21 cellular contexts compared by ENCODE assay signal in the genomic region with DNA sequence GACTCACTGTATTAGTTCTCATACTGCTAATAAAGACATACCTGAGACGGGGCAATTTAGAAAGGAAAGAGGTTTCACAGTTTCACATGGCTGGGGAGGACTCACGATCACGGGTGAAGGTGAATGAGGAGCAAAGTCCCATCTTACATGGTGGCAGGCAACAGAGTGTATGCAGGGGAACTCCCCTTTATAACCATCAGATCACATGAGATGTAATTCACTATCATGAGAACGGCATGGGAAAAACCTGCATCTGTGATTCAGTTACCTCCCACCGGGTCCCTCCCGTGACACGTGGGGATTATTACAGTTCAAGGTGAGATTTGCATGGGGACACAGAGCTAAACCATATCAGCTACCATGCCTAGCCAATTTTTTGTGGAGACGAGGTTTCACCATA.
A peak's percentile ranks its signal among the peaks of the same experiment; 100 is the strongest.
DNase-seq lines count a peak whose midpoint lies in the region; ATAC-seq and TF ChIP-seq lines count a peak whose summit lies in the region.
"Had no signal": no experiment of that assay in that cellular context is flagged by ENCODE, and none has a peak within 500 bp of the region (broad histone marks: within the 10 kb centered on the region; RNA-seq: fewer than 3 reads in every experiment).

No MANE protein-coding gene starts in this region.

- no peaks in the 10 kb centered on the region for H3K9me3 Mint-ChIP-seq in MCF 10A (ENCODE audit: unreplicated experiment)
- H3K9me3 Mint-ChIP-seq in CD8-positive, alpha-beta memory T cell: peaks cover 0 to 5% (median 0%) of the 10 kb centered on the region in 5 donors
- no peaks in the 10 kb centered on the region for H3K9me3 Mint-ChIP-seq in activated CD4-positive, alpha-beta memory T cell treated with anti-CD3 and anti-CD28 coated beads for 36 hours
- H3K9me3 Mint-ChIP-seq: activated T-cell treated with anti-CD3 and anti-CD28 coated beads, Interleukin-2, amount 50 U/mL, for 24 hours; stimulated activated effector memory CD8-positive, alpha-beta T cell treated with anti-CD3 and anti-CD28 coated beads, Interleukin-12 subunit alpha, Interleukin-12 subunit beta, amount 100 ng/mL, for 72 hours had no signal

- no peaks in the 10 kb centered on the region for H3K36me3 ChIP-seq in breast epithelium
- no peaks in the 10 kb centered on the region for H3K36me3 ChIP-seq in colonic mucosa
- H3K36me3 ChIP-seq in SK-N-SH (replicated peaks in 1 of 2; ENCODE audit: control insufficient read depth in 1 of 2, insufficient read depth in 2 of 2, low read length in 1 of 2): no peaks in the 10 kb centered on the region
- H3K36me3 ChIP-seq in CD8-positive, alpha-beta memory T cell (ENCODE audit: insufficient read depth, low read length): no peaks in the 10 kb centered on the region
- H3K36me3 ChIP-seq: cardiac muscle cell, spleen had no signal

- H3K36me3 Mint-ChIP-seq in MCF 10A (ENCODE audit: insufficient read depth, unreplicated experiment): no peaks in the 10 kb centered on the region
- H3K36me3 Mint-ChIP-seq in CD8-positive, alpha-beta memory T cell: no peaks in the 10 kb centered on the region
- no peaks in the 10 kb centered on the region for H3K36me3 Mint-ChIP-seq in activated CD4-positive, alpha-beta memory T cell treated with anti-CD3 and anti-CD28 coated beads for 36 hours
- H3K36me3 Mint-ChIP-seq: activated naive CD8-positive, alpha-beta T cell treated with anti-CD3 and anti-CD28 coated beads, Interleukin-2, amount 10 ng/mL, durations not matched to agents 7 days and 5 days; stimulated activated effector memory CD8-positive, alpha-beta T cell treated with anti-CD3 and anti-CD28 coated beads, Interleukin-12 subunit alpha, Interleukin-12 subunit beta, amount 100 ng/mL, for 72 hours; type B pancreatic cell had no signal

- CTCF ChIA-PET in MCF 10A (lab: Yijun Ruan, JAX): interaction anchor here (0.6 kb wide), 1 partner anchor 594 kb away, joined by 3 read pairs; no protein-coding TSS in a partner anchor
- CTCF ChIA-PET in SK-N-SH (lab: Yijun Ruan, JAX): no interaction called here
- CTCF ChIA-PET in CD8-positive, alpha-beta memory T cell (lab: Charles Lee): interaction anchor here (1.2 kb wide), 1 partner anchor 31 kb away, joined by 3 read pairs; no protein-coding TSS in a partner anchor
- CTCF ChIA-PET in activated CD4-positive, alpha-beta memory T cell treated with anti-CD3 and anti-CD28 coated beads for 36 hours (lab: Charles Lee): no interaction called here

- H3K79me2 ChIP-seq in SK-N-SH (ENCODE audit: insufficient read depth): no peaks in the 10 kb centered on the region

- no peak overlapping the region for H3K27ac Mint-ChIP-seq in MCF 10A (ENCODE audit: low read depth, unreplicated experiment)
- H3K27ac Mint-ChIP-seq in CD8-positive, alpha-beta memory T cell: no peak overlapping the region
- no peak overlapping the region for H3K27ac Mint-ChIP-seq in activated CD4-positive, alpha-beta memory T cell treated with anti-CD3 and anti-CD28 coated beads for 36 hours
- H3K27ac Mint-ChIP-seq: activated naive CD8-positive, alpha-beta T cell treated with anti-CD3 and anti-CD28 coated beads, Interleukin-2, amount 10 ng/mL, durations not matched to agents 7 days and 5 days; activated T-cell treated with anti-CD3 and anti-CD28 coated beads, Interleukin-2, amount 50 U/mL, for 24 hours; nephron progenitor cell; stimulated activated effector memory CD8-positive, alpha-beta T cell treated with anti-CD3 and anti-CD28 coated beads, Interleukin-12 subunit alpha, Interleukin-12 subunit beta, amount 100 ng/mL, for 72 hours; type B pancreatic cell had no signal

- H3K9me3 ChIP-seq in breast epithelium (no peaks in the 10 kb centered on the region), colonic mucosa (no peaks in the 10 kb centered on the region), SK-N-SH (no peaks in the 10 kb centered on the region)
- no peaks in the 10 kb centered on the region for H3K9me3 ChIP-seq in CD8-positive, alpha-beta memory T cell (ENCODE audit: low read length)
- H3K9me3 ChIP-seq: spleen had no signal

- H3K4me2 ChIP-seq in SK-N-SH: no peak overlapping the region

- no peak for TF ChIP-seq RAD21 in SK-N-SH (IDR thresholded peaks at IDR 0.05; ENCODE audit: low read length)

- ATAC-seq in HG03108 (IDR thresholded peaks at IDR 0.05; ENCODE audit: unreplicated experiment): peak; percentile 30
- ATAC-seq: stimulated activated effector memory CD8-positive, alpha-beta T cell treated with anti-CD3 and anti-CD28 coated beads, Interleukin-12 subunit alpha, Interleukin-12 subunit beta, amount 100 ng/mL, for 72 hours had no signal

- no peak for TF ChIP-seq CTCF in breast epithelium (IDR thresholded peaks at IDR 0.05)
- no peak for TF ChIP-seq CTCF in MCF 10A (IDR thresholded peaks at IDR 0.05; ENCODE audit: unreplicated experiment)
- TF ChIP-seq CTCF in colonic mucosa (IDR thresholded peaks at IDR 0.05): no peak
- TF ChIP-seq CTCF in SK-N-SH (IDR thresholded peaks at IDR 0.05): no peak

- no peaks in the 10 kb centered on the region for H3K27me3 Mint-ChIP-seq in MCF 10A (ENCODE audit: insufficient read depth, unreplicated experiment)
- H3K27me3 Mint-ChIP-seq in CD8-positive, alpha-beta memory T cell: peaks cover 9 to 27% of the 10 kb centered on the region in 2 donors
- H3K27me3 Mint-ChIP-seq in activated CD4-positive, alpha-beta memory T cell treated with anti-CD3 and anti-CD28 coated beads for 36 hours: peaks cover 3% of the 10 kb centered on the region
- H3K27me3 Mint-ChIP-seq: type B pancreatic cell had no signal

- peaks cover 52% of the 10 kb centered on the region for H3K4me1 Mint-ChIP-seq in MCF 10A (ENCODE audit: insufficient read depth, unreplicated experiment)
- peaks cover 12 to 13% (median 13%) of the 10 kb centered on the region in 3 donors for H3K4me1 Mint-ChIP-seq in CD8-positive, alpha-beta memory T cell
- H3K4me1 Mint-ChIP-seq in activated CD4-positive, alpha-beta memory T cell treated with anti-CD3 and anti-CD28 coated beads for 36 hours (ENCODE audit: low read depth): peaks cover 12% of the 10 kb centered on the region

- no peak overlapping the region for H3K4me3 Mint-ChIP-seq in MCF 10A (ENCODE audit: unreplicated experiment)
- no peak overlapping the region for H3K4me3 Mint-ChIP-seq in CD8-positive, alpha-beta memory T cell
- no peak overlapping the region for H3K4me3 Mint-ChIP-seq in activated CD4-positive, alpha-beta memory T cell treated with anti-CD3 and anti-CD28 coated beads for 36 hours
- H3K4me3 Mint-ChIP-seq: activated naive CD8-positive, alpha-beta T cell treated with anti-CD3 and anti-CD28 coated beads, Interleukin-2, amount 10 ng/mL, durations not matched to agents 7 days and 5 days; activated T-cell treated with anti-CD3 and anti-CD28 coated beads, Interleukin-2, amount 50 U/mL, for 24 hours; nephron progenitor cell; stimulated activated effector memory CD8-positive, alpha-beta T cell treated with anti-CD3 and anti-CD28 coated beads, Interleukin-12 subunit alpha, Interleukin-12 subunit beta, amount 100 ng/mL, for 72 hours; type B pancreatic cell had no signal

- no peak overlapping the region for H3K9ac ChIP-seq in colonic mucosa (ENCODE audit: low read depth in 2 of 2, low read length in 2 of 2)
- H3K9ac ChIP-seq in SK-N-SH: no peak overlapping the region
- H3K9ac ChIP-seq: GM23248 had no signal

- H2AFZ ChIP-seq in SK-N-SH (ENCODE audit: low read depth): no peak overlapping the region
- H2AFZ ChIP-seq: GM23248 had no signal

- H3K27me3 ChIP-seq in breast epithelium (no peaks in the 10 kb centered on the region), colonic mucosa (no peaks in the 10 kb centered on the region), SK-N-SH (ENCODE audit: insufficient read depth) (no peaks in the 10 kb centered on the region)
- H3K27me3 ChIP-seq in CD8-positive, alpha-beta memory T cell (ENCODE audit: insufficient read depth, low read length, poor library complexity, severe bottlenecking): no peaks in the 10 kb centered on the region
- H3K27me3 ChIP-seq: cardiac muscle cell, spleen had no signal

- H4K20me1 ChIP-seq in SK-N-SH (ENCODE audit: insufficient read depth): no peaks in the 10 kb centered on the region

- no peak for TF ChIP-seq EP300 in SK-N-SH (IDR thresholded peaks at IDR 0.05; ENCODE audit: borderline replicate concordance in 1 of 2, low read depth in 1 of 2, low read length in 1 of 2)

- POLR2A ChIA-PET in MCF 10A (lab: Yijun Ruan, JAX) (interaction anchor here (0.6 kb wide), 1 partner anchor 111 kb away, joined by 3 read pairs; no protein-coding TSS in a partner anchor), SK-N-SH (lab: Yijun Ruan, JAX) (no interaction called here)
- POLR2A ChIA-PET in CD8-positive, alpha-beta memory T cell (lab: Charles Lee): no interaction called here
- POLR2A ChIA-PET in activated CD4-positive, alpha-beta memory T cell treated with anti-CD3 and anti-CD28 coated beads for 36 hours (lab: Charles Lee): no interaction called here

- BruUV-seq in MCF 10A (replicated peaks; lab: Mats Ljungman, UMichigan): no TSS peak

- peak overlapping the region; percentile 22 to 74 for H3K27ac ChIP-seq in breast epithelium
- H3K27ac ChIP-seq in colonic mucosa: peak overlapping the region; percentile 29
- H3K27ac ChIP-seq in SK-N-SH (ENCODE audit: low read depth in 2 of 2, low read length in 1 of 2): peak overlapping the region in 1 of 2 experiments; percentile 83; a peak in 2 of 4 replicates
- no peak overlapping the region for H3K27ac ChIP-seq in CD8-positive, alpha-beta memory T cell (ENCODE audit: low read depth, low read length)
- H3K27ac ChIP-seq: cardiac muscle cell, spleen had no signal

- TF ChIP-seq POLR2A in breast epithelium (IDR thresholded peaks at IDR 0.05): no peak

- DNase-seq in breast epithelium (ENCODE audit: low spot score in 2 of 2) (no peak), MCF 10A (ENCODE audit: unreplicated experiment) (no peak), colonic mucosa (peak; percentile 55), SK-N-SH (no peak)
- no peak for DNase-seq in CD8-positive, alpha-beta memory T cell
- no peak for DNase-seq in activated CD8-positive, alpha-beta memory T cell treated with anti-CD3 and anti-CD28 coated beads, Interleukin-2, amount 50 U/mL, for 4 hours
- DNase-seq in activated CD4-positive, alpha-beta memory T cell treated with anti-CD3 and anti-CD28 coated beads for 36 hours: no peak
- DNase-seq: activated CD4-positive, alpha-beta T cell treated with anti-CD3 and anti-CD28 coated beads, Interleukin-2, amount 50 U/mL, for 48 hours; activated naive CD8-positive, alpha-beta T cell treated with anti-CD3 and anti-CD28 coated beads, Interleukin-2, amount 10 ng/mL, durations not matched to agents 7 days and 5 days; activated T-cell treated with anti-CD3 and anti-CD28 coated beads, Interleukin-2, amount 50 U/mL, for 24 hours; C1 segment of cervical spinal cord; DMS53; glutamatergic neuron; GM23248; NCI-H1694; nephron progenitor cell; spleen had no signal

- H3K4me3 ChIP-seq in breast epithelium (no peak overlapping the region), colonic mucosa (no peak overlapping the region), SK-N-SH (ENCODE audit: low read depth in 2 of 2, low read length in 1 of 2) (no peak overlapping the region)
- no peak overlapping the region for H3K4me3 ChIP-seq in CD8-positive, alpha-beta memory T cell (ENCODE audit: low read length)
- H3K4me3 ChIP-seq: cardiac muscle cell, GM23248, spleen had no signal

- no peaks in the 10 kb centered on the region for H3K9me2 ChIP-seq in SK-N-SH

- no peaks in the 10 kb centered on the region for H3K4me1 ChIP-seq in breast epithelium
- no peaks in the 10 kb centered on the region for H3K4me1 ChIP-seq in colonic mucosa
- H3K4me1 ChIP-seq in SK-N-SH (ENCODE audit: control insufficient read depth in 1 of 2, insufficient read depth in 2 of 2, low read depth in 1 of 2, low read length in 1 of 2): peaks cover 0 to 33% of the 10 kb centered on the region in 2 experiments; a peak in 3 of 4 replicates
- H3K4me1 ChIP-seq in CD8-positive, alpha-beta memory T cell (ENCODE audit: insufficient read depth, low read length): peaks cover 6% of the 10 kb centered on the region

- 90% methylated on average over 8 of the region's 8 CpGs for WGBS in SK-N-SH (ENCODE audit: low lambda C conversion rate)

- peaks cover 20% of the 10 kb centered on the region for H3F3A ChIP-seq in SK-N-SH (replicated peaks; ENCODE audit: insufficient read depth)

- intact Hi-C loops in breast epithelium (cut with DNase I; ENCODE audit: low total_unique reads) (no loop called here), MCF 10A (cut with micrococcal nuclease) (no loop called here), colonic mucosa (cut with DNase I) (no loop called here)
- intact Hi-C loops in activated CD4-positive, alpha-beta memory T cell treated with anti-CD3 and anti-CD28 coated beads for 36 hours (cut with micrococcal nuclease): no loop called here

Comparison
In these comparisons a context has a peak if more than half of its experiments do, and no peak if none do; other contexts are left out.
1. CTCF ChIA-PET loops: an anchor here in MCF 10A (0.6 kb wide) and CD8-positive, alpha-beta memory T cell (1.2 kb wide); none called in SK-N-SH and activated CD4-positive, alpha-beta memory T cell treated with anti-CD3 and anti-CD28 coated beads for 36 hours.